In genomic region chr18:58305792-58306191, GRCh38 we compare ENCODE assay signal across 9 cellular contexts.
"Had no signal": no experiment of that assay in that cellular context is flagged by ENCODE, and none has a peak within 500 bp of the region (broad histone marks: within the 10 kb centered on the region; RNA-seq: fewer than 3 reads in every experiment).

No MANE protein-coding gene starts in this region.

- H3K27ac ChIP-seq: GM23248, HL-60, KMS-11 had no signal

- H3K36me3 ChIP-seq: HAP-1 had no signal

- H3K4me2 ChIP-seq: KMS-11 had no signal

- H3K9ac ChIP-seq: GM23248, KMS-11 had no signal

- H2AFZ ChIP-seq: GM23248 had no signal

- ATAC-seq: HCT116 had no signal

- DNase-seq: GM23248, GOT3, H7, IMR-90, KBM-7 had no signal

- H3K4me3 ChIP-seq: GM23248, HAP-1 had no signal

- H3K4me1 ChIP-seq: HAP-1 had no signal
